10 cellular contexts compared by ENCODE assay signal in the genomic region with DNA sequence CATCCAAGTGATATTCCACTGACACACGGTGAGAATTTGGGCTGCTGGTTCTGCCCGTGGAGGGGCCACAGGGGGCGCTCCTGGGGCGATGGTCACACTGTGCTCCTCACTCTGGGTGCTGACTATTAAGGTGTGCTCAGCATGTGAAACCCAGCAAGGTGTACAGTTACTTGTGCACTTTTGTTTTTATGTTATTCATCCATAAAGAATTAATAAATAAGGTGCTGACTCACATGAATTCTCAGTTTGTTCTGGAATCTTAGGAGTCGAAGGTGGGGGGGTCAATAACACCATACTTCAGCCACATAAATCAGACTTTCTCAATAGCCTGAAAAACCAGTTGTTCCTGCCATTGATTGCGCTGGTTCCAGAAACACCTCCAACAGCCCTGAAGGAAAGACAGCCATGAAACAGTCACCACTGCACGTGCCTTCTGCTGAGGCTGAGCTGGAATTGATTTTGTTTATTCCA. TPM values are rescaled to one million over a fixed set of nuclear protein-coding genes. Genes with fewer than 3 reads are reported as not detected.
A peak's percentile ranks its signal among the peaks of the same experiment; 100 is the strongest.
DNase-seq lines count a peak whose midpoint lies in the region; ATAC-seq and TF ChIP-seq lines count a peak whose summit lies in the region.
"Had no signal": no experiment of that assay in that cellular context is flagged by ENCODE, and none has a peak within 500 bp of the region (broad histone marks: within the 10 kb centered on the region; RNA-seq: fewer than 3 reads in every experiment).

No MANE protein-coding gene starts in this region.

- peak overlapping the region; percentile 53 for H2AFZ ChIP-seq in PC-3 (ENCODE audit: low read length)
- peak overlapping the region; percentile 2 for H2AFZ ChIP-seq in fibroblast of lung (ENCODE audit: low read length)

- no peaks in the 10 kb centered on the region for H3K36me3 Mint-ChIP-seq in immature natural killer cell

- H3K27ac ChIP-seq in PC-3 (ENCODE audit: low read length) = peak overlapping the region; percentile 90
- H3K27ac ChIP-seq in fibroblast of lung (ENCODE audit: insufficient read depth, low read length) = peak overlapping the region; percentile 85

- H3K27me3 ChIP-seq in PC-3 (ENCODE audit: low read length) = no peaks in the 10 kb centered on the region
- no peaks in the 10 kb centered on the region for H3K27me3 ChIP-seq in fibroblast of lung (ENCODE audit: control insufficient read depth, insufficient read depth, low read length)
- H3K27me3 ChIP-seq: dorsolateral prefrontal cortex had no signal

- H3K4me1 Mint-ChIP-seq in immature natural killer cell = peaks cover 0 to 2% of the 10 kb centered on the region in 2 donors

- TF ChIP-seq CTCF in PC-3 (conservative IDR thresholded peaks at IDR 0.05; ENCODE audit: low read depth, low read length) (peak; percentile 94), fibroblast of lung (conservative IDR thresholded peaks at IDR 0.05 in 1 of 2, IDR thresholded peaks at IDR 0.05 in 1 of 2; ENCODE audit: low read depth in 1 of 2, low read length in 2 of 2) (peak; percentile 15 to 34)

- POLR2A ChIA-PET in PC-3 (lab: Charles Lee; ENCODE audit: unreplicated experiment) = no interaction called here

- H3K4me3 Mint-ChIP-seq in immature natural killer cell = no peak overlapping the region

- H3K4me2 ChIP-seq in PC-3 (ENCODE audit: low read length) (peak overlapping the region; percentile 75), fibroblast of lung (ENCODE audit: extremely low read depth, insufficient read depth, low read length) (peak overlapping the region; percentile 59)

- no peaks in the 10 kb centered on the region for H3K36me3 ChIP-seq in PC-3 (ENCODE audit: low read depth, low read length)
- H3K36me3 ChIP-seq in fibroblast of lung (ENCODE audit: control insufficient read depth, insufficient read depth, low read length) = no peaks in the 10 kb centered on the region

- H3K4me1 ChIP-seq in PC-3 (ENCODE audit: insufficient read depth, low read length) = peaks cover 30% of the 10 kb centered on the region
- H3K4me1 ChIP-seq in fibroblast of lung (ENCODE audit: control insufficient read depth, extremely low read depth, insufficient read depth, low read length) = peaks cover 13% of the 10 kb centered on the region

- H4K20me1 ChIP-seq in PC-3 (ENCODE audit: low read length) (no peaks in the 10 kb centered on the region), fibroblast of lung (ENCODE audit: control insufficient read depth, extremely low read depth, insufficient read depth, low read length) (no peaks in the 10 kb centered on the region)

- DNase-seq in ELF-1 (ENCODE audit: low read depth, low spot score) = peak; percentile 74
- DNase-seq in PC-3 = peak; percentile 98
- DNase-seq in fibroblast of lung (ENCODE audit: low read depth in 2 of 2) = peak; percentile 52 to 56
- peak; percentile 88 for DNase-seq in renal cortical epithelial cell (ENCODE audit: low read depth)
- DNase-seq in NCI-H446 (lab: John Stamatoyannopoulos, UW) = no peak
- no peak for DNase-seq in stimulated activated CD4-positive, alpha-beta T cell treated with anti-CD3 and anti-CD28 coated beads, Interleukin-2, amount 100 ng/mL, for 48 hours
- no peak for DNase-seq in immature natural killer cell
- DNase-seq in dedifferentiated amniotic fluid mesenchymal stem cell (ENCODE audit: extremely low spot score) = no peak
- DNase-seq: T-helper 2 cell had no signal

- BruUV-seq in PC-3 (replicated peaks; lab: Mats Ljungman, UMichigan) = no TSS peak

- CTCF ChIA-PET in PC-3 (lab: Charles Lee) = no interaction called here

- peaks cover 9% of the 10 kb centered on the region for H3F3A ChIP-seq in PC-3 (ENCODE audit: low read length, unreplicated experiment)

- H3K9me2 ChIP-seq in PC-3 (replicated peaks; ENCODE audit: low read length) = no peaks in the 10 kb centered on the region

- H3K9ac ChIP-seq in PC-3 (ENCODE audit: low read length) (peak overlapping the region; percentile 59), fibroblast of lung (ENCODE audit: insufficient read depth, low read length) (no peak overlapping the region)

- peak; percentile 78 for ATAC-seq in PC-3

- no peak overlapping the region for H3K27ac Mint-ChIP-seq in immature natural killer cell

- peaks cover 0 to 2% (median 0%) of the 10 kb centered on the region in 6 donors for H3K9me3 Mint-ChIP-seq in immature natural killer cell

- H3K9me3 ChIP-seq in PC-3 (ENCODE audit: low read length) (no peaks in the 10 kb centered on the region), fibroblast of lung (ENCODE audit: control insufficient read depth, insufficient read depth, low read depth, low read length) (no peaks in the 10 kb centered on the region)

- H3K27me3 Mint-ChIP-seq in immature natural killer cell (ENCODE audit: low read depth in 3 of 3) = peaks cover 0 to 3% (median 2%) of the 10 kb centered on the region in 3 donors

- peak overlapping the region; percentile 45; the same call in 1 of the 2 replicates for H3K4me3 ChIP-seq in PC-3 (ENCODE audit: low read length)
- peak overlapping the region in 1 of 4 experiments; percentile 11 for H3K4me3 ChIP-seq in fibroblast of lung (replicated peaks in 1 of 4; ENCODE audit: control extremely low read depth in 1 of 4, insufficient read depth in 1 of 4, low read depth in 3 of 4, low read length in 4 of 4)

- intact Hi-C loops in PC-3 (cut with micrococcal nuclease) = loop anchor here (1.0 to 2.0 kb wide), 3 partner anchors 53 to 164 kb away; partner anchors contain the start of gene SPATA12

- H3K79me2 ChIP-seq in PC-3 (ENCODE audit: low read length) = no peaks in the 10 kb centered on the region
- no peaks in the 10 kb centered on the region for H3K79me2 ChIP-seq in fibroblast of lung (ENCODE audit: control insufficient read depth, insufficient read depth, low read length)

RNA-seq across cellular contexts. Expression of gene SPATA12, which starts 53.5 kb away (rescaled TPM):
- total RNA-seq in PC-3 (2014; rRNA removed) (0.12 and 0.47 TPM in 2 replicates), fibroblast of lung (not detected in 2 replicates), renal cortical epithelial cell (0.10 TPM in 1 of 2 replicates, not detected in the other)
- polyA plus RNA-seq in fibroblast of lung (0.02 TPM in 1 of 2 replicates, not detected in the other), immature natural killer cell (not detected)
- polyA plus RNA-seq in fibroblast of lung (2012) = 0.06 TPM in 1 of 2 replicates, not detected in the other
- not detected in 2 replicates for polyA minus RNA-seq in fibroblast of lung (ENCODE audit: low replicate concordance)

Comparison
In these comparisons a context has a peak if more than half of its experiments do, and no peak if none do; other contexts are left out.
1. DNase-seq: peak in ELF-1 (single experiment), PC-3 (single experiment), fibroblast of lung (2 of 2) and renal cortical epithelial cell (single experiment); none in NCI-H446 (0 of 2), stimulated activated CD4-positive, alpha-beta T cell treated with anti-CD3 and anti-CD28 coated beads, Interleukin-2, amount 100 ng/mL, for 48 hours (0 of 2), immature natural killer cell (0 of 3) and dedifferentiated amniotic fluid mesenchymal stem cell (single experiment).